In genomic region chr6:32977272-32977952, GRCh38 we compare ENCODE assay signal across 1 cellular context.
TF ChIP-seq lines count a peak whose summit lies in the region.

No MANE protein-coding gene starts in this region.

TF ChIP-seq in HepG2, 621 proteins besides CTCF, POLR2A, EP300 and RAD21:
- no peak for TF ChIP-seq KLF11 (CRISPR knock-in tag; IDR thresholded peaks at IDR 0.05)
- no peak for TF ChIP-seq ZSCAN5A (CRISPR knock-in tag; IDR thresholded peaks at IDR 0.05; ENCODE audit: borderline replicate concordance)
- TF ChIP-seq POLR2AphosphoS2 (IDR thresholded peaks at IDR 0.05; ENCODE audit: low read depth, low read length) = peak; percentile 51; the same call in 1 of the 2 replicates
- no peak for TF ChIP-seq SYNCRIP (IDR thresholded peaks at IDR 0.05; ENCODE audit: insufficient read depth, low read depth, low read length)
- no peak for TF ChIP-seq ZNF496 (CRISPR knock-in tag; IDR thresholded peaks at IDR 0.05; ENCODE audit: insufficient replicate concordance)
- no peak for TF ChIP-seq CSRNP1 (CRISPR knock-in tag; IDR thresholded peaks at IDR 0.05)
- no peak for TF ChIP-seq ZFP36L2 (CRISPR knock-in tag; IDR thresholded peaks at IDR 0.05)
- no peak for TF ChIP-seq NR2F6 (IDR thresholded peaks at IDR 0.05)
- no peak for TF ChIP-seq NR2F6 (CRISPR knock-in tag; IDR thresholded peaks at IDR 0.05)
- TF ChIP-seq RBM22 (optimal IDR thresholded peaks at IDR 0.05; ENCODE audit: low read length) = peak; percentile 96
- TF ChIP-seq ZNF770 (CRISPR knock-in tag; IDR thresholded peaks at IDR 0.05) = no peak
- TF ChIP-seq ZNF644 (CRISPR knock-in tag; IDR thresholded peaks at IDR 0.05; ENCODE audit: low read depth) = no peak
- no peak for TF ChIP-seq PCBP2 (optimal IDR thresholded peaks at IDR 0.05; ENCODE audit: low read depth, low read length, poor library complexity, severe bottlenecking)
- no peak for TF ChIP-seq ZSCAN29 (CRISPR knock-in tag; conservative IDR thresholded peaks at IDR 0.05)
- no peak for TF ChIP-seq ZSCAN20 (CRISPR knock-in tag; IDR thresholded peaks at IDR 0.05; ENCODE audit: borderline replicate concordance)
- peak; percentile 69; the same call in 1 of the 2 replicates for TF ChIP-seq POLR2G (IDR thresholded peaks at IDR 0.05; ENCODE audit: low read depth, low read length)
- TF ChIP-seq ZNF501 (CRISPR knock-in tag; IDR thresholded peaks at IDR 0.05) = no peak
- TF ChIP-seq SPEN (CRISPR knock-in tag; IDR thresholded peaks at IDR 0.05; ENCODE audit: low read depth) = 0 out of 2 replicates have a peak, but pooled peaks have one; percentile 15
- no peak for TF ChIP-seq ZBTB25 (CRISPR knock-in tag; IDR thresholded peaks at IDR 0.05)
- peak; percentile 30; the same call in 1 of the 2 replicates for TF ChIP-seq POLR2AphosphoS5 (IDR thresholded peaks at IDR 0.05; ENCODE audit: low read depth, low read length)
- TF ChIP-seq PHF21A (CRISPR knock-in tag; IDR thresholded peaks at IDR 0.05) = no peak
- TF ChIP-seq TOE1 (CRISPR knock-in tag; IDR thresholded peaks at IDR 0.05) = no peak
- TF ChIP-seq RORA (CRISPR knock-in tag; IDR thresholded peaks at IDR 0.05) = no peak
- TF ChIP-seq ZNF121 (CRISPR knock-in tag; IDR thresholded peaks at IDR 0.05) = peak; percentile 69
- TF ChIP-seq SNAPC2 (CRISPR knock-in tag; IDR thresholded peaks at IDR 0.05) = no peak
- TF ChIP-seq E2F2 (CRISPR knock-in tag; IDR thresholded peaks at IDR 0.05; ENCODE audit: borderline replicate concordance) = no peak
- no peak for TF ChIP-seq NFIB (CRISPR knock-in tag; IDR thresholded peaks at IDR 0.05; ENCODE audit: borderline replicate concordance)
- no peak for TF ChIP-seq TBL1XR1 (IDR thresholded peaks at IDR 0.05; ENCODE audit: borderline replicate concordance, low read length, partially characterized antibody)
- no peak for TF ChIP-seq USF2 (IDR thresholded peaks at IDR 0.05; ENCODE audit: low read depth, low read length)
- no peak for TF ChIP-seq USF2 (CRISPR knock-in tag; IDR thresholded peaks at IDR 0.05; ENCODE audit: borderline replicate concordance)
- no peak for TF ChIP-seq SOX6 (IDR thresholded peaks at IDR 0.05)
- TF ChIP-seq SOX6 (CRISPR knock-in tag; IDR thresholded peaks at IDR 0.05) = no peak
- peak; percentile 76; the same call in 1 of the 2 replicates for TF ChIP-seq PAF1 (CRISPR knock-in tag; IDR thresholded peaks at IDR 0.05)
- TF ChIP-seq ZNF101 (CRISPR knock-in tag; IDR thresholded peaks at IDR 0.05; ENCODE audit: borderline replicate concordance, low read depth) = no peak
- 0 out of 2 replicates have a peak, but pooled peaks have one; percentile 41 for TF ChIP-seq RBFOX2 (IDR thresholded peaks at IDR 0.05; ENCODE audit: low read depth, low read length)
- 0 out of 2 replicates have a peak, but pooled peaks have one; percentile 13 for TF ChIP-seq ZMYM4 (CRISPR knock-in tag; IDR thresholded peaks at IDR 0.05)
- TF ChIP-seq KLF13 (CRISPR knock-in tag; IDR thresholded peaks at IDR 0.05) = no peak
- no peak for TF ChIP-seq DMTF1 (CRISPR knock-in tag; IDR thresholded peaks at IDR 0.05)
- no peak for TF ChIP-seq ZBED4 (CRISPR knock-in tag; IDR thresholded peaks at IDR 0.05; ENCODE audit: borderline replicate concordance)
- no peak for TF ChIP-seq ZNF564 (CRISPR knock-in tag; IDR thresholded peaks at IDR 0.05)
